ENCODE assay signal across 12 cellular contexts in the genomic region with DNA sequence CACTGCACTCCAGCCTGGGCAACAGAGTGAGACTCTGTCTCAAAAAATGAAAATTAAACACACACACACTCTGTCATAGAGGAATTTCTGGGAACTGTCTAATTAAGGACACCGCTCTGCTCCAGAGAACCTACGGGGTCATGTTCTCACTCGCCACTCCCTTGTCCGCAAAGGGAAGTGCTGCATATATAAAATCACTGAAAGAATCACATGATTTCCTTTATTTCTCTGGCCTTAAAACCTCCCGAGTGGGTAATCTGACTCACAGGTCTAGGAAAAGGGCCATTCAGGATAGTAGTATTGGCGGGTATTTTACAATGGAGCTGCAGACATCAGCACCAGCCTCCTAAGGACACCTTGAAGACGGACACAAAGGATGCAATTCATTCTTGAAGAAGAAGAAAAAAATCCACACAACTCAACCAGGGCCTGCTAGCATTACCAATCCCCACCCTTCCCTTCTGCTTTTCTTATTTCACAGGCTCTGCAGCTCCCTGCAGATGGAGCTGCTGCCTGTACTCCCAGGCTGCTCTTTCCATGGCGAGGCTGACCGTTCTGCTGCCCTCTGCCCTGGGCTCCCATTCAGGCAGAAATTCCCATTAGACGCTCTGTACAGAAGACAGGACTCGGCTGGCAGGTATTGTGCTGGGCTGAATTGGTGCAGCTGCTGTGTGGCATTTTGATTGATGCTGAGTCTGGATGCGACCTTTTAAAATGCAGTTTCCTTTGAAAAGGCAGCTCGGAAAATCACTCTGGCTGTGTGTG. TPM values are rescaled to one million over a fixed set of nuclear protein-coding genes. Genes with fewer than 3 reads are reported as not detected.
DNase-seq lines count a peak whose midpoint lies in the region; ATAC-seq, FAIRE-seq and TF ChIP-seq lines count a peak whose summit lies in the region.
"Had no signal": no experiment of that assay in that cellular context is flagged by ENCODE, and none has a peak within 500 bp of the region (broad histone marks: within the 10 kb centered on the region; RNA-seq: fewer than 3 reads in every experiment).

No MANE protein-coding gene starts in this region.

- FAIRE-seq in A549 (lab: Jason Lieb, UNC), result no peak

- no peak for TF ChIP-seq EP300 in A549 (IDR thresholded peaks at IDR 0.05)

- 83% methylated on average over 13 of the region's 13 CpGs for WGBS in A549 (ENCODE audit: missing lambda C conversion rate)
- 51% methylated on average over 13 of the region's 13 CpGs for WGBS in right lobe of liver (ENCODE audit: insufficient coverage, low coverage, low lambda C conversion rate, missing lambda C conversion rate)

- DNase-seq in A549 (ENCODE audit: low read depth in 1 of 2, low spot score in 1 of 2) (peak in 1 of 2 experiments; percentile 35), NCI-H774 (lab: John Stamatoyannopoulos, UW) (peak; percentile 26), choroid plexus epithelial cell (ENCODE audit: low read depth) (peak; percentile 13), right lobe of liver (no peak)
- DNase-seq in activated CD4-positive, alpha-beta T cell treated with anti-CD3 and anti-CD28 coated beads, Interleukin-2, amount 50 U/mL, for 4 hours, result no peak
- DNase-seq: activated CD8-positive, alpha-beta memory T cell treated with anti-CD3 and anti-CD28 coated beads for 24 hours; central memory CD4-positive, alpha-beta T cell; RPMI8226 had no signal

- H3K27me3 ChIP-seq in right lobe of liver, result no peaks in the 10 kb centered on the region

- no peak for TF ChIP-seq POLR2A in A549 (IDR thresholded peaks at IDR 0.05; ENCODE audit: low read length)
- TF ChIP-seq POLR2A in right lobe of liver (IDR thresholded peaks at IDR 0.05), result no peak

- no peak overlapping the region for H3K4me3 ChIP-seq in A549
- H3K4me3 ChIP-seq in choroid plexus epithelial cell (ENCODE audit: low read depth, low read length), result no peak overlapping the region
- no peak overlapping the region for H3K4me3 ChIP-seq in right lobe of liver
- H3K4me3 ChIP-seq: prostate gland had no signal

- CTCF ChIA-PET in A549 (lab: Yijun Ruan, JAX), result interaction anchor here (0.7 to 3.3 kb wide), 8 partner anchors 32 to 117 kb away, joined by 3 to 12 read pairs (median 6); a partner anchor contains a TSS

- H3K27ac ChIP-seq in A549, result peak overlapping the region in 1 of 2 experiments; percentile 24; a peak in 2 of 6 replicates
- no peak overlapping the region for H3K27ac ChIP-seq in right lobe of liver
- H3K27ac ChIP-seq: prostate gland had no signal

- H3K9me3 ChIP-seq in A549 (no peaks in the 10 kb centered on the region), right lobe of liver (no peaks in the 10 kb centered on the region)
- H3K9me3 ChIP-seq: prostate gland had no signal

- no peaks in the 10 kb centered on the region for H3K36me3 ChIP-seq in right lobe of liver
- H3K36me3 ChIP-seq: prostate gland had no signal

- H3K4me1 ChIP-seq in A549 (0 out of 3 replicates have a peak, but pooled peaks cover 6% of the 10 kb centered on the region), right lobe of liver (no peaks in the 10 kb centered on the region)
- H3K4me1 ChIP-seq: prostate gland had no signal

- intact Hi-C loops in right lobe of liver (cut with DNase I), result loop anchor here in 1 of 2 donors (10.0 kb wide), 1 partner anchor 179 kb away; no protein-coding TSS in a partner anchor

- peak; percentile 54 to 64 for TF ChIP-seq RAD21 in A549 (conservative IDR thresholded peaks at IDR 0.05 in 1 of 2, IDR thresholded peaks at IDR 0.05 in 1 of 2)

- no peak overlapping the region for H3K4me2 ChIP-seq in A549

- peak; percentile 34; the same call in 2 of the 3 replicates for TF ChIP-seq CTCF in A549 (IDR thresholded peaks at IDR 0.05)
- peak; percentile 38 for TF ChIP-seq CTCF in choroid plexus epithelial cell (conservative IDR thresholded peaks at IDR 0.05; ENCODE audit: low read depth, low read length)
- no peak for TF ChIP-seq CTCF in right lobe of liver (IDR thresholded peaks at IDR 0.05)

- peak; percentile 56 to 68; a peak in 4 of 6 replicates for ATAC-seq in A549
- peak in 3 of 4 donors; percentile 28 to 38 (median 36) for ATAC-seq in right lobe of liver
- ATAC-seq in HG02798 (IDR thresholded peaks at IDR 0.05; ENCODE audit: poor library complexity, unreplicated experiment), result no peak
- ATAC-seq in GM21390 (IDR thresholded peaks at IDR 0.05; ENCODE audit: unreplicated experiment), result no peak
- no peak for ATAC-seq in GM18858 (IDR thresholded peaks at IDR 0.05; ENCODE audit: unreplicated experiment)

- POLR2A ChIA-PET in A549 (lab: Yijun Ruan, JAX), result no interaction called here

TF ChIP-seq in A549, 52 proteins besides CTCF, POLR2A, EP300 and RAD21:
- TF ChIP-seq SMC3 (IDR thresholded peaks at IDR 0.05) (peak; percentile 55), RFX5 (IDR thresholded peaks at IDR 0.05) (no peak)

RNA-seq across cellular contexts. Expression of a gene that starts 53.3 kb away (rescaled TPM):
- 23.3 and 25.3 TPM in 2 replicates for polyA plus RNA-seq in A549 (2011; rRNA removed)
- polyA plus RNA-seq in A549 (2012; cell fraction: cytosol; rRNA removed), result 13.2 and 18.8 TPM in 2 replicates
- 6.5 and 6.8 TPM in 2 replicates for polyA plus RNA-seq in A549 (2012; cell fraction: nucleus; rRNA removed)
- 12.6 to 13.3 TPM (median 13.0 TPM) in 3 replicates for polyA plus RNA-seq in A549 (2017; fragmentation: RNase III; extraction: RNeasy Plus Mini Kit Qiagen cat#74134 plus additional on column Dnase treatment)
- polyA minus RNA-seq in A549 (2011; rRNA and poly(A)+ RNA removed), result 12.7 and 13.1 TPM in 2 replicates
- total RNA-seq in right lobe of liver, result 10 to 100 TPM in 2 of 6 experiments, 1 to 10 TPM in 4; 3.7 to 12.8 (median 6.8) TPM

Comparison
In these comparisons a context has a peak if more than half of its experiments do, and no peak if none do; other contexts are left out.
1. ATAC-seq: peak in A549 (2 of 2) and right lobe of liver (3 of 4); none in HG02798 (single experiment), GM21390 (single experiment) and GM18858 (single experiment).
2. DNase-seq: peak in NCI-H774 (single experiment) and choroid plexus epithelial cell (single experiment); none in right lobe of liver (0 of 3) and activated CD4-positive, alpha-beta T cell treated with anti-CD3 and anti-CD28 coated beads, Interleukin-2, amount 50 U/mL, for 4 hours (0 of 2).
3. CTCF ChIP-seq: peak in A549 (single experiment) and choroid plexus epithelial cell (single experiment); none in right lobe of liver (0 of 4).